Comparison of ENCODE assay signal across 8 cellular contexts in genomic region chr9:1005043-1005667, GRCh38. TPM values are rescaled to one million over a fixed set of nuclear protein-coding genes. Genes with fewer than 3 reads are reported as not detected.
A peak's percentile ranks its signal among the peaks of the same experiment; 100 is the strongest.
DNase-seq lines count a peak whose midpoint lies in the region; ATAC-seq, FAIRE-seq and TF ChIP-seq lines count a peak whose summit lies in the region.

No MANE protein-coding gene starts in this region.

- no peak overlapping the region for H4K5ac ChIP-seq in mesendoderm (ENCODE audit: low read length)

- TF ChIP-seq POLR2A in GM12891 (IDR thresholded peaks at IDR 0.05; ENCODE audit: low read depth, low read length): no peak

- no peak overlapping the region for H2BK15ac ChIP-seq in mesendoderm (replicated peaks; ENCODE audit: low read depth)

- H4K20me1 ChIP-seq in OCI-LY7 (ENCODE audit: insufficient read depth, low read length): no peaks in the 10 kb centered on the region

- no peaks in the 10 kb centered on the region for H3K79me1 ChIP-seq in mesendoderm (ENCODE audit: low read length)

- H2AFZ ChIP-seq in OCI-LY7 (ENCODE audit: low read length): peak overlapping the region; percentile 94; the same call in 1 of the 2 replicates

- CTCF ChIA-PET in OCI-LY7 (lab: Charles Lee; ENCODE audit: unreplicated experiment): interaction anchor here (0.6 to 1.1 kb wide), 5 partner anchors 8 to 494 kb away, joined by 3 to 6 read pairs (median 3); no protein-coding TSS in a partner anchor

- peak overlapping the region; percentile 25 for H3K56ac ChIP-seq in mesendoderm (ENCODE audit: low read length)

- H3K36me3 ChIP-seq in OCI-LY7 (ENCODE audit: insufficient read depth, low read length): no peaks in the 10 kb centered on the region
- H3K36me3 ChIP-seq in mesendoderm (ENCODE audit: control insufficient read depth, insufficient read depth, low read length): no peaks in the 10 kb centered on the region
- H3K36me3 ChIP-seq in aorta (ENCODE audit: control insufficient read depth in 1 of 2, insufficient read depth in 2 of 2, low read length in 1 of 2): no peaks in the 10 kb centered on the region

- BruUV-seq in OCI-LY7 (replicated peaks; lab: Mats Ljungman, UMichigan): no TSS peak

- no peak overlapping the region for H3K18ac ChIP-seq in mesendoderm (ENCODE audit: low read length)

- H3K79me2 ChIP-seq in OCI-LY7 (ENCODE audit: insufficient read depth, low read depth, low read length) (no peaks in the 10 kb centered on the region), mesendoderm (ENCODE audit: control insufficient read depth, insufficient read depth, low read length) (no peaks in the 10 kb centered on the region)

- no peak overlapping the region for H3K4ac ChIP-seq in mesendoderm (ENCODE audit: low read depth, low read length)

- POLR2A ChIA-PET in OCI-LY7 (lab: Charles Lee): interaction anchor here (0.6 to 1.8 kb wide), 4 partner anchors 25 to 121 kb away, joined by 3 to 4 read pairs (median 4); no protein-coding TSS in a partner anchor

- peak; percentile 91 for FAIRE-seq in GM12891 (lab: Jason Lieb, UNC)

- H3K4me3 ChIP-seq in OCI-LY7 (ENCODE audit: low read depth, low read length, poor library complexity, severe bottlenecking) (no peak overlapping the region), mesendoderm (ENCODE audit: low read length) (no peak overlapping the region), aorta (ENCODE audit: low read length in 2 of 2) (no peak overlapping the region)

- H3K27ac ChIP-seq in OCI-LY7 (ENCODE audit: low read depth, low read length, poor library complexity, severe bottlenecking) (no peak overlapping the region), mesendoderm (ENCODE audit: low read depth, low read length) (no peak overlapping the region), aorta (ENCODE audit: low read depth in 1 of 2, low read length in 2 of 2) (no peak overlapping the region)

- WGBS in mesendoderm (ENCODE audit: extremely low coverage, insufficient coverage, low lambda C conversion rate): no CpG with 5 or more reads among the region's 10 CpGs
- 56 to 62% methylated on average over 10 of the region's 10 CpGs for WGBS in aorta, 2 donors

- ATAC-seq in HG03280 (IDR thresholded peaks at IDR 0.05; ENCODE audit: unreplicated experiment) (peak; percentile 56), aorta (ENCODE audit: low FRiP score) (no peak)

- no peak overlapping the region for H2BK5ac ChIP-seq in mesendoderm (ENCODE audit: low read length)

- H3K23ac ChIP-seq in mesendoderm (ENCODE audit: low read length): no peak overlapping the region

- H3K4me2 ChIP-seq in OCI-LY7 (ENCODE audit: low read length) (peak overlapping the region; percentile 63), mesendoderm (ENCODE audit: low read length) (no peak overlapping the region)

- H3K9me3 ChIP-seq in OCI-LY7 (ENCODE audit: low read length) (no peaks in the 10 kb centered on the region), aorta (ENCODE audit: control insufficient read depth, low read length) (no peaks in the 10 kb centered on the region)

- no peak overlapping the region for H2BK120ac ChIP-seq in mesendoderm (ENCODE audit: low read depth, low read length)

- H3K27me3 ChIP-seq in mesendoderm (ENCODE audit: insufficient read depth, low read length, poor library complexity) (no peaks in the 10 kb centered on the region), aorta (ENCODE audit: control insufficient read depth in 1 of 2, insufficient read depth in 2 of 2, low read length in 1 of 2) (no peaks in the 10 kb centered on the region)

- intact Hi-C loops in OCI-LY7 (cut with micrococcal nuclease; ENCODE audit: unreplicated experiment) (loop anchor here (1.0 to 10.0 kb wide), 4 partner anchors 38 to 620 kb away; no protein-coding TSS in a partner anchor), aorta (cut with DNase I) (loop anchor here (5.0 to 10.0 kb wide), 2 partner anchors 108 to 620 kb away; no protein-coding TSS in a partner anchor)

- no peak overlapping the region for H4K8ac ChIP-seq in mesendoderm (ENCODE audit: low read depth, low read length)

- no peak overlapping the region for H3K9ac ChIP-seq in mesendoderm (ENCODE audit: low read length)

- peaks cover 14% of the 10 kb centered on the region for H3K4me1 ChIP-seq in OCI-LY7 (ENCODE audit: insufficient read depth, low read length, poor library complexity, severe bottlenecking)
- H3K4me1 ChIP-seq in mesendoderm (ENCODE audit: control insufficient read depth, low read depth, low read length): no peaks in the 10 kb centered on the region
- no peaks in the 10 kb centered on the region for H3K4me1 ChIP-seq in aorta (ENCODE audit: control insufficient read depth in 1 of 2, insufficient read depth in 2 of 2, low read length in 2 of 2)

- no peaks in the 10 kb centered on the region for H3K9me2 ChIP-seq in OCI-LY7 (ENCODE audit: insufficient read depth, low read length)

- DNase-seq in AML-193 (lab: John Stamatoyannopoulos, UW) (peak; percentile 58 to 71), GM12891 (ENCODE audit: insufficient read length, low spot score) (no peak), OCI-LY7 (ENCODE audit: low spot score) (peak; percentile 80), dermis microvascular lymphatic vessel endothelial cell (ENCODE audit: low read depth in 2 of 2) (peak; percentile 28 to 60), mesendoderm (peak; percentile 91), aorta (no peak)
- no peak for DNase-seq in stimulated activated naive CD4-positive, alpha-beta T cell treated with Interleukin-2 at 50 U/mL for 16 hours (lab: John Stamatoyannopoulos, UW)

- H2AK5ac ChIP-seq in mesendoderm (ENCODE audit: low read length): no peak overlapping the region

- peak; percentile 86 for TF ChIP-seq CTCF in OCI-LY7 (conservative IDR thresholded peaks at IDR 0.05; ENCODE audit: low read length)

TF ChIP-seq in GM12891, 5 proteins besides CTCF, POLR2A, EP300 and RAD21:
- TF ChIP-seq TAF1 (IDR thresholded peaks at IDR 0.05; ENCODE audit: low read depth, low read length): no peak
- TF ChIP-seq POU2F2 (IDR thresholded peaks at IDR 0.05; ENCODE audit: low read depth, low read length): no peak
- TF ChIP-seq POLR2AphosphoS5 (IDR thresholded peaks at IDR 0.05; ENCODE audit: low read depth, low read length): no peak
- TF ChIP-seq SPI1 (IDR thresholded peaks at IDR 0.05; ENCODE audit: low read depth, low read length): peak; percentile 56

RNA-seq across cellular contexts. Expression of gene DMRT3, which starts 28.7 kb away (rescaled TPM):
- polyA plus RNA-seq in GM12891 (2012; ENCODE audit: low read depth, missing spikeins): 0.18 TPM
- total RNA-seq in OCI-LY7 (2014; rRNA removed; shearing (Covaris generic)): not detected in 2 replicates
- not detected in 2 replicates for total RNA-seq in OCI-LY7 (2022)
- total RNA-seq in dermis microvascular lymphatic vessel endothelial cell: not detected in 2 replicates
- polyA plus RNA-seq in mesendoderm (2013, experiment 1 of 2): 0.10 TPM
- 0.07 TPM for polyA plus RNA-seq in mesendoderm (2013, experiment 2 of 2)
- 1 to 10 TPM in 1 of 2 donors, under 1 TPM in 1; 0.26 to 1.2 TPM for total RNA-seq in aorta
- polyA plus RNA-seq in aorta: not detected

RNA-seq across cellular contexts. Expression of gene DMRT2, which starts 45.0 kb away (rescaled TPM):
- not detected for polyA plus RNA-seq in GM12891 (2012; ENCODE audit: low read depth, missing spikeins)
- 12.2 and 14.7 TPM in 2 replicates for total RNA-seq in OCI-LY7 (2014; rRNA removed; shearing (Covaris generic))
- total RNA-seq in OCI-LY7 (2022) (18.9 and 22.5 TPM in 2 replicates), dermis microvascular lymphatic vessel endothelial cell (not detected in 2 replicates), aorta (under 1 TPM in 1 of 2 donors, not detected in 1; 0.69 TPM)
- 0.24 TPM for polyA plus RNA-seq in mesendoderm (2013, experiment 1 of 2)
- 0.22 TPM for polyA plus RNA-seq in mesendoderm (2013, experiment 2 of 2)
- under 1 TPM in 1 of 2 donors, not detected in 1; 0.75 TPM for polyA plus RNA-seq in aorta

Comparison
In these comparisons a context has a peak if more than half of its experiments do, and no peak if none do; other contexts are left out.
1. DNase-seq: peak in AML-193 (2 of 2), OCI-LY7 (single experiment), dermis microvascular lymphatic vessel endothelial cell (2 of 2) and mesendoderm (single experiment); none in GM12891 (single experiment), aorta (0 of 2) and stimulated activated naive CD4-positive, alpha-beta T cell treated with Interleukin-2 at 50 U/mL for 16 hours (single experiment).
2. RNA of gene DMRT2, which starts 45.0 kb away (total RNA-seq): 12.2 to 22.5 TPM in OCI-LY7; 0.69 TPM in aorta and not detected in dermis microvascular lymphatic vessel endothelial cell; every median in the first group is over 4 times any median in the second.